ENCODE assay signal across 1 cellular context in genomic region chr12:64695550-64695949, GRCh38.
TF ChIP-seq lines count a peak whose summit lies in the region.

No MANE protein-coding gene starts in this region.

TF ChIP-seq in IMR-90, 13 proteins besides CTCF, POLR2A, EP300 and RAD21 (continued from another document):
- TF ChIP-seq, protein P1, sequence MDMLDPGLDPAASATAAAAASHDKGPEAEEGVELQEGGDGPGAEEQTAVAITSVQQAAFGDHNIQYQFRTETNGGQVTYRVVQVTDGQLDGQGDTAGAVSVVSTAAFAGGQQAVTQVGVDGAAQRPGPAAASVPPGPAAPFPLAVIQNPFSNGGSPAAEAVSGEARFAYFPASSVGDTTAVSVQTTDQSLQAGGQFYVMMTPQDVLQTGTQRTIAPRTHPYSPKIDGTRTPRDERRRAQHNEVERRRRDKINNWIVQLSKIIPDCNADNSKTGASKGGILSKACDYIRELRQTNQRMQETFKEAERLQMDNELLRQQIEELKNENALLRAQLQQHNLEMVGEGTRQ (IDR thresholded peaks at IDR 0.05; ENCODE audit: low read depth, low read length), result no peak
